In the genomic region with DNA sequence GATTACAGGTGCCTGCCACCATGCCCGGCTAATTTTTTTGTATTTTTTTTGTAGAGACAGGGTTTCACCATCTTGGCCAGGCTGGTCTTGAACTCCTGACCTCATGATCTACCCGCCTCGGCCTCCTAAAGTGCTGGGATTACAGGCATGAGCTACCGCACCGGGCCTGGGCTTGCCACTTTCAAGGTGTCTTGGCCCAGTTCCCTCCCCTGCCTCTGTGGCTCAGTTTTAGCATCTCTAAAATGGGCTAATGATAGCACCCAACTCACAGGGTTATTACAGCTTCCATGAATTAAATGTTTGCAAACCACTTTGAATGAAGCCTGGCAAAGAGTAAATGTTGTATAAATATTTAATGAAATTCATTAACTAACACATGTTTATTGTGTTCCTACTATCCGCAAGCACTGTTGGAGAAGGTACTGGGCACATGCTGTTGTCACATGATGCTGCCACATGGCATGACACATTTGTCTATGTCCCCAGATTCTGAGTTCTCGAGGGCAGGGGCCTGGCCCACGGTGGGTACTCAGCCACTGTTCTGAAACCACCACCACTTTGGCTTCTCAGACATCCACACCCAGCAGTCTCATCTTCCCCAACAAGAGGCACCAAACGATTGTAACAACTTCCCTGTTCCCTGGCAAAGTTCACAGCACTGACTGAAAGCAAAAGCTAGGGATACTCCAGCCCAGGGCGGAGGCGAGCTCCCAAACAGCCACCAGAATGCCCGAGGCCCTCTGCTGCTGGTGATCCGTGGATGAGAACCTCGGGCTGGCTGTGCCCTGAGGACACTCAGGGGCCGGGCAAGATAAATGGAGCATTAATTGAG, we compare ENCODE assay signal across 8 cellular contexts. TPM values are rescaled to one million over a fixed set of nuclear protein-coding genes. Genes with fewer than 3 reads are reported as not detected.
A peak's percentile ranks its signal among the peaks of the same experiment; 100 is the strongest.
DNase-seq lines count a peak whose midpoint lies in the region; ATAC-seq, FAIRE-seq and TF ChIP-seq lines count a peak whose summit lies in the region.
"Had no signal": no experiment of that assay in that cellular context is flagged by ENCODE, and none has a peak within 500 bp of the region (broad histone marks: within the 10 kb centered on the region; RNA-seq: fewer than 3 reads in every experiment).

No MANE protein-coding gene starts in this region.

- TF ChIP-seq POLR2A in suprapubic skin (IDR thresholded peaks at IDR 0.05), result no peak
- no peak for TF ChIP-seq POLR2A in GM12892 (IDR thresholded peaks at IDR 0.05; ENCODE audit: low read depth, low read length)

- H3K27me3 ChIP-seq in HUES48 (ENCODE audit: control insufficient read depth, insufficient read depth, low read length) (no peaks in the 10 kb centered on the region), ascending aorta (no peaks in the 10 kb centered on the region), suprapubic skin (no peaks in the 10 kb centered on the region)

- H3K9me3 ChIP-seq in HUES48 (ENCODE audit: control insufficient read depth, insufficient read depth, low read length) (no peaks in the 10 kb centered on the region), ascending aorta (no peaks in the 10 kb centered on the region), suprapubic skin (no peaks in the 10 kb centered on the region)

- no peak overlapping the region for H3K4me3 Mint-ChIP-seq in memory B cell

- H3K27me3 Mint-ChIP-seq in memory B cell, result no peaks in the 10 kb centered on the region

- ATAC-seq in memory B cell (ENCODE audit: low read depth) (no peak), HG02588 (IDR thresholded peaks at IDR 0.05; ENCODE audit: unreplicated experiment) (no peak), GM18907 (IDR thresholded peaks at IDR 0.05; ENCODE audit: unreplicated experiment) (no peak)

- H3K27ac ChIP-seq in HUES48 (ENCODE audit: low read depth, low read length) (peak overlapping the region; percentile 11), ascending aorta (peak overlapping the region; percentile 94 to 97), suprapubic skin (peak overlapping the region; percentile 95)

- H3K36me3 Mint-ChIP-seq in memory B cell, result peaks cover 3% of the 10 kb centered on the region

- H3K9ac ChIP-seq in HUES48 (ENCODE audit: low read depth, low read length), result no peak overlapping the region

- H3K4me3 ChIP-seq in HUES48 (ENCODE audit: low read depth, low read length) (no peak overlapping the region), ascending aorta (no peak overlapping the region), suprapubic skin (peak overlapping the region; percentile 7)

- WGBS in suprapubic skin, result 46% methylated on average over 15 of the region's 15 CpGs

- DNase-seq in ascending aorta (ENCODE audit: low spot score in 2 of 2) (no peak), memory B cell (ENCODE audit: low spot score in 2 of 2) (no peak), suprapubic skin (ENCODE audit: low spot score in 2 of 2) (no peak), GM12892 (ENCODE audit: insufficient read length) (no peak)
- DNase-seq: MV-4-11 had no signal

- intact Hi-C loops in ascending aorta (cut with DNase I), result no loop called here

- TF ChIP-seq EP300 in suprapubic skin (IDR thresholded peaks at IDR 0.05), result no peak

- TF ChIP-seq CTCF in ascending aorta (IDR thresholded peaks at IDR 0.05) (no peak), suprapubic skin (IDR thresholded peaks at IDR 0.05) (no peak)

- H3K9me3 Mint-ChIP-seq in memory B cell, result no peaks in the 10 kb centered on the region

- FAIRE-seq in GM12892 (lab: Jason Lieb, UNC), result no peak

- H3K36me3 ChIP-seq in HUES48 (ENCODE audit: control insufficient read depth, insufficient read depth, low read length) (no peaks in the 10 kb centered on the region), ascending aorta (no peaks in the 10 kb centered on the region), suprapubic skin (no peaks in the 10 kb centered on the region)

- H3K4me1 ChIP-seq in HUES48 (ENCODE audit: control insufficient read depth, insufficient read depth, low read length) (peaks cover 44% of the 10 kb centered on the region), ascending aorta (peaks cover 43 to 70% of the 10 kb centered on the region in 2 donors), suprapubic skin (peaks cover 95% of the 10 kb centered on the region)

- H3K4me1 Mint-ChIP-seq in memory B cell, result peaks cover 46% of the 10 kb centered on the region

- H3K27ac Mint-ChIP-seq in memory B cell, result peak overlapping the region; percentile 31

RNA-seq across cellular contexts. Expression of gene IFFO2, which starts 9.7 kb away (rescaled TPM):
- total RNA-seq in ascending aorta (131 TPM), suprapubic skin (100 to 1,000 TPM; 327 to 569 (median 449) TPM)
- polyA plus RNA-seq in GM12892 (2012; ENCODE audit: missing spikeins), result 5.6 TPM

RNA-seq across cellular contexts. Expression of gene ALDH4A1, which starts 44.4 kb away (rescaled TPM):
- total RNA-seq in ascending aorta, result 16.6 TPM
- 10 to 100 TPM; 25.0 to 33.0 (median 29.6) TPM for total RNA-seq in suprapubic skin
- polyA plus RNA-seq in GM12892 (2012; ENCODE audit: missing spikeins), result 2.8 TPM

Comparison
In these comparisons a context has a peak if more than half of its experiments do, and no peak if none do; other contexts are left out.
1. H3K27ac ChIP-seq: peak in every context shown above with its lines; median percentile 96 in ascending aorta; 95 in suprapubic skin; 11 in HUES48.